In the genomic region with DNA sequence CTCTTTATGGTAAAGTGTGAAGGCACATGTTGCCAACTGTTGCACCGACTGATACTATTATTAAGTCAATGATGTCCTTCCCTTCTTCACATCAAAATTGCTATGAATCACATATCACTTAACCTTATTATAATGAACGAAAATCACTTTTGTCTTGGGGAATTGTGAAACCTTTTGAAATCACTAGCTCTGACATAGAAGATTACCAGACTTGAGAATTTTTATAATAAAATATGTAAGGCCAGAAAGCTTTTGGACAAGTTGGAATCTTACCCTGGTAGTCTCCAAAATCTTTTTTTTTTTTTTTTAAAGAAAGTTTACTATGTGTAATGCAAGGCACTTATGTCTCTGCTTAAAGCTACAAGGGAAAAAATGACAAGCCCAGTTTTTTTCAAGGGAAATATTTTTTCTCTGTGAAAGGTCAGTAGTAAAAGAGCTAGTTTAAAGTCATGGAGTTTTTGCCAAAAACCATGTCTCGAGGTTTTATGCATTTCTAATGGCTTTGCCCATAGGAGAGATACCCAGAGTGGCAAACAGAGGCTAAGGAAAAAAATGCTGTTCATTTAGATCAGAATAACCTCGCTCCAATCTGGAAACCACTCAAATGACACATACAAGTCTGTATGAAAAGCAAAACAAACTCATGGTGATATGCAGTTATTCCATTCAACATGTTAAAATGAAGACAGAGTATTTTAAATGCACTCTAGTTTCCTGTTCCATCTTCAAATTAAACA, we compare ENCODE assay signal across 10 cellular contexts. TPM values are rescaled to one million over a fixed set of nuclear protein-coding genes. Genes with fewer than 3 reads are reported as not detected.
DNase-seq lines count a peak whose midpoint lies in the region; ATAC-seq lines count a peak whose summit lies in the region.
"Had no signal": no experiment of that assay in that cellular context is flagged by ENCODE, and none has a peak within 500 bp of the region (broad histone marks: within the 10 kb centered on the region; RNA-seq: fewer than 3 reads in every experiment).

No MANE protein-coding gene starts in this region.

- H3K27ac Mint-ChIP-seq in T-helper 17 cell = peak overlapping the region; percentile 57
- H3K27ac Mint-ChIP-seq in stimulated activated naive CD8-positive, alpha-beta T cell treated with anti-CD3 and anti-CD28 coated beads, Interleukin-15, Interleukin-2, amounts not matched to agents 100 ng/mL and 50 ng/mL, for 24 hours = peak overlapping the region; percentile 93
- no peak overlapping the region for H3K27ac Mint-ChIP-seq in activated T-helper 1 cell treated with anti-CD3 and anti-CD28 coated beads, Interleukin-12 subunit alpha, Interleukin-12 subunit beta, Interleukin-2, Interleukin-4 antibody, amounts not matched to agents 30 ng/mL and 10 ng/mL and 1 ng/mL, durations not matched to agents 14 hours and 24 hours and 36 hours

- ATAC-seq in T-helper 17 cell (no peak), HG02938 (IDR thresholded peaks at IDR 0.05; ENCODE audit: unreplicated experiment) (no peak), HG02610 (IDR thresholded peaks at IDR 0.05; ENCODE audit: unreplicated experiment) (no peak)

- H3K4me1 Mint-ChIP-seq in T-helper 17 cell = peaks cover 6% of the 10 kb centered on the region
- peaks cover 44% of the 10 kb centered on the region for H3K4me1 Mint-ChIP-seq in stimulated activated naive CD8-positive, alpha-beta T cell treated with anti-CD3 and anti-CD28 coated beads, Interleukin-15, Interleukin-2, amounts not matched to agents 100 ng/mL and 50 ng/mL, for 24 hours (ENCODE audit: low read depth)
- peaks cover 9% of the 10 kb centered on the region for H3K4me1 Mint-ChIP-seq in activated T-helper 1 cell treated with anti-CD3 and anti-CD28 coated beads, Interleukin-12 subunit alpha, Interleukin-12 subunit beta, Interleukin-2, Interleukin-4 antibody, amounts not matched to agents 30 ng/mL and 10 ng/mL and 1 ng/mL, durations not matched to agents 14 hours and 24 hours and 36 hours (ENCODE audit: low read depth)

- no peaks in the 10 kb centered on the region for H3K9me3 ChIP-seq in T-helper 17 cell (ENCODE audit: control insufficient read depth, low read length, poor library complexity, severe bottlenecking)
- H3K9me3 ChIP-seq: lower lobe of right lung had no signal

- intact Hi-C loops in activated T-helper 1 cell treated with anti-CD3 and anti-CD28 coated beads, Interleukin-12 subunit alpha, Interleukin-12 subunit beta, Interleukin-2, Interleukin-4 antibody, amounts not matched to agents 30 ng/mL and 10 ng/mL and 1 ng/mL, durations not matched to agents 14 hours and 24 hours and 36 hours (cut with micrococcal nuclease) = no loop called here

- no peaks in the 10 kb centered on the region for H3K27me3 Mint-ChIP-seq in T-helper 17 cell
- no peaks in the 10 kb centered on the region for H3K27me3 Mint-ChIP-seq in stimulated activated naive CD8-positive, alpha-beta T cell treated with anti-CD3 and anti-CD28 coated beads, Interleukin-15, Interleukin-2, amounts not matched to agents 100 ng/mL and 50 ng/mL, for 24 hours
- peaks cover 2% of the 10 kb centered on the region for H3K27me3 Mint-ChIP-seq in activated T-helper 1 cell treated with anti-CD3 and anti-CD28 coated beads, Interleukin-12 subunit alpha, Interleukin-12 subunit beta, Interleukin-2, Interleukin-4 antibody, amounts not matched to agents 30 ng/mL and 10 ng/mL and 1 ng/mL, durations not matched to agents 14 hours and 24 hours and 36 hours (ENCODE audit: insufficient read depth)

- no peaks in the 10 kb centered on the region for H3K9me3 Mint-ChIP-seq in stimulated activated naive CD8-positive, alpha-beta T cell treated with anti-CD3 and anti-CD28 coated beads, Interleukin-15, Interleukin-2, amounts not matched to agents 100 ng/mL and 50 ng/mL, for 24 hours
- H3K9me3 Mint-ChIP-seq in activated T-helper 1 cell treated with anti-CD3 and anti-CD28 coated beads, Interleukin-12 subunit alpha, Interleukin-12 subunit beta, Interleukin-2, Interleukin-4 antibody, amounts not matched to agents 30 ng/mL and 10 ng/mL and 1 ng/mL, durations not matched to agents 14 hours and 24 hours and 36 hours = peaks cover 3% of the 10 kb centered on the region

- no peak overlapping the region for H3K4me3 Mint-ChIP-seq in T-helper 17 cell
- H3K4me3 Mint-ChIP-seq in stimulated activated naive CD8-positive, alpha-beta T cell treated with anti-CD3 and anti-CD28 coated beads, Interleukin-15, Interleukin-2, amounts not matched to agents 100 ng/mL and 50 ng/mL, for 24 hours = peak overlapping the region; percentile 25
- H3K4me3 Mint-ChIP-seq in activated T-helper 1 cell treated with anti-CD3 and anti-CD28 coated beads, Interleukin-12 subunit alpha, Interleukin-12 subunit beta, Interleukin-2, Interleukin-4 antibody, amounts not matched to agents 30 ng/mL and 10 ng/mL and 1 ng/mL, durations not matched to agents 14 hours and 24 hours and 36 hours = no peak overlapping the region

- DNase-seq in ELR (ENCODE audit: low read depth) (peak; percentile 57), T-helper 17 cell (no peak), fibroblast of gingiva (ENCODE audit: low read depth) (peak; percentile 34)
- no peak for DNase-seq in activated T-helper 1 cell treated with anti-CD3 and anti-CD28 coated beads, Interleukin-12 subunit alpha, Interleukin-12 subunit beta, Interleukin-2, Interleukin-4 antibody, amounts not matched to agents 30 ng/mL and 10 ng/mL and 1 ng/mL, durations not matched to agents 14 hours and 24 hours and 36 hours (ENCODE audit: low spot score)
- DNase-seq: activated CD4-positive, alpha-beta T cell treated with anti-CD3 and anti-CD28 coated beads for 48 hours; lower lobe of right lung; NCI-H345 had no signal

- H3K36me3 Mint-ChIP-seq in T-helper 17 cell (ENCODE audit: low read depth) = peaks cover 14% of the 10 kb centered on the region
- no peaks in the 10 kb centered on the region for H3K36me3 Mint-ChIP-seq in stimulated activated naive CD8-positive, alpha-beta T cell treated with anti-CD3 and anti-CD28 coated beads, Interleukin-15, Interleukin-2, amounts not matched to agents 100 ng/mL and 50 ng/mL, for 24 hours (ENCODE audit: low read depth)
- H3K36me3 Mint-ChIP-seq in activated T-helper 1 cell treated with anti-CD3 and anti-CD28 coated beads, Interleukin-12 subunit alpha, Interleukin-12 subunit beta, Interleukin-2, Interleukin-4 antibody, amounts not matched to agents 30 ng/mL and 10 ng/mL and 1 ng/mL, durations not matched to agents 14 hours and 24 hours and 36 hours (ENCODE audit: low read depth) = peaks cover 12% of the 10 kb centered on the region

RNA-seq across cellular contexts. Expression of a gene that starts 36.7 kb away (rescaled TPM):
- total RNA-seq in T-helper 17 cell = 10 to 100 TPM; 25.8 to 40.4 TPM
- 23.8 and 28.5 TPM in 2 replicates for total RNA-seq in activated T-helper 1 cell treated with anti-CD3 and anti-CD28 coated beads, Interleukin-12 subunit alpha, Interleukin-12 subunit beta, Interleukin-2, Interleukin-4 antibody, amounts not matched to agents 30 ng/mL and 10 ng/mL and 1 ng/mL, durations not matched to agents 14 hours and 24 hours and 36 hours

Comparison
In these comparisons a context has a peak if more than half of its experiments do, and no peak if none do; other contexts are left out.
1. DNase-seq: peak in ELR (single experiment) and fibroblast of gingiva (single experiment); none in T-helper 17 cell (0 of 3) and activated T-helper 1 cell treated with anti-CD3 and anti-CD28 coated beads, Interleukin-12 subunit alpha, Interleukin-12 subunit beta, Interleukin-2, Interleukin-4 antibody, amounts not matched to agents 30 ng/mL and 10 ng/mL and 1 ng/mL, durations not matched to agents 14 hours and 24 hours and 36 hours (single experiment).